Comparison of ENCODE assay signal across 9 cellular contexts in genomic region chr7:44961844-44962482, GRCh38. TPM values are rescaled to one million over a fixed set of nuclear protein-coding genes. Genes with fewer than 3 reads are reported as not detected.
DNase-seq lines count a peak whose midpoint lies in the region; FAIRE-seq and TF ChIP-seq lines count a peak whose summit lies in the region.
"Had no signal": no experiment of that assay in that cellular context is flagged by ENCODE, and none has a peak within 500 bp of the region (broad histone marks: within the 10 kb centered on the region; RNA-seq: fewer than 3 reads in every experiment).

No MANE protein-coding gene starts in this region.

- no peaks in the 10 kb centered on the region for H3K9me3 Mint-ChIP-seq in H9
- H3K9me3 Mint-ChIP-seq in endodermal cell, result no peaks in the 10 kb centered on the region
- no peaks in the 10 kb centered on the region for H3K9me3 Mint-ChIP-seq in immature natural killer cell

- no peak overlapping the region for H2BK5ac ChIP-seq in H9 (ENCODE audit: insufficient read length, low read length)
- H2BK5ac ChIP-seq in trophoblast cell (ENCODE audit: low read depth, low read length, poor library complexity), result no peak overlapping the region

- H3K18ac ChIP-seq in H9 (ENCODE audit: insufficient read length, low read depth, low read length) (peak overlapping the region; percentile 21), trophoblast cell (ENCODE audit: low read length) (no peak overlapping the region)

- H3K27me3 ChIP-seq in H9 (ENCODE audit: insufficient read depth, low read length) (no peaks in the 10 kb centered on the region; the same call in 1 of the 2 replicates), endodermal cell (ENCODE audit: control insufficient read depth, insufficient read depth, low read length, poor library complexity, severe bottlenecking) (peaks cover 40% of the 10 kb centered on the region), trophoblast cell (ENCODE audit: insufficient read depth, low read length) (peaks cover 6% of the 10 kb centered on the region), small intestine (ENCODE audit: control insufficient read depth in 2 of 2, insufficient read depth in 2 of 2, low read length in 2 of 2) (no peaks in the 10 kb centered on the region), tibial artery (peaks cover 0 to 39% of the 10 kb centered on the region in 2 donors)

- H4K8ac ChIP-seq in H9 (replicated peaks; ENCODE audit: insufficient read length, low read depth, low read length) (no peak overlapping the region), trophoblast cell (ENCODE audit: low read depth, low read length) (no peak overlapping the region)

- no peak overlapping the region for H2BK20ac ChIP-seq in H9 (ENCODE audit: low read depth, low read length, poor library complexity, severe bottlenecking)

- H3K36me3 Mint-ChIP-seq in H9 (ENCODE audit: insufficient read depth in 1 of 3, low read depth in 3 of 3) (no peaks in the 10 kb centered on the region; a peak in 1 of 7 replicates), endodermal cell (ENCODE audit: low read depth) (no peaks in the 10 kb centered on the region), immature natural killer cell (no peaks in the 10 kb centered on the region)

- WGBS in H9 (ENCODE audit: extremely low coverage, insufficient read length, low lambda C conversion rate), result no CpG with 5 or more reads among the region's 16 CpGs
- WGBS in endodermal cell (ENCODE audit: insufficient coverage in 1 of 2, insufficient read length in 1 of 2), 2 experiments, result 80 to 87% methylated on average over 13 to 16 of the region's 16 CpGs
- no CpG with 5 or more reads among the region's 16 CpGs for whole genome bisulfite sequencing in trophoblast cell (ENCODE audit: extremely low coverage, insufficient coverage, insufficient read length)
- WGBS in small intestine, 3 donors, result 39 to 68% (median 41%) methylated on average over 15 to 16 of the region's 16 CpGs

- no peaks in the 10 kb centered on the region for H3K79me1 ChIP-seq in H9 (ENCODE audit: insufficient read depth, low read depth, low read length, poor library complexity, severe bottlenecking)
- no peaks in the 10 kb centered on the region for H3K79me1 ChIP-seq in trophoblast cell (ENCODE audit: low read length)

- H3T11ph ChIP-seq in H9 (ENCODE audit: low read length), result no peak overlapping the region

- no peak overlapping the region for H2AK5ac ChIP-seq in H9 (ENCODE audit: insufficient read length, low read length)
- H2AK5ac ChIP-seq in trophoblast cell (ENCODE audit: low read length), result no peak overlapping the region

- no peak overlapping the region for H3K4me3 Mint-ChIP-seq in H9
- peak overlapping the region; percentile 35 for H3K4me3 Mint-ChIP-seq in endodermal cell
- no peak overlapping the region for H3K4me3 Mint-ChIP-seq in immature natural killer cell

- H3K9me3 ChIP-seq in H9 (ENCODE audit: control insufficient read depth, low read depth, low read length) (no peaks in the 10 kb centered on the region), endodermal cell (ENCODE audit: control insufficient read depth, low read length) (no peaks in the 10 kb centered on the region), trophoblast cell (ENCODE audit: insufficient read depth, low read depth, low read length) (peaks cover 3% of the 10 kb centered on the region), small intestine (ENCODE audit: control insufficient read depth, low read depth) (no peaks in the 10 kb centered on the region), tibial artery (no peaks in the 10 kb centered on the region)

- H3K27ac Mint-ChIP-seq in H9 (no peak overlapping the region), endodermal cell (no peak overlapping the region), immature natural killer cell (peak overlapping the region in 2 of 6 donors; percentile 28 to 32)

- no peak overlapping the region for H3K56ac ChIP-seq in H9 (ENCODE audit: insufficient read length, low read depth, low read length)

- H2BK15ac ChIP-seq in H9 (ENCODE audit: low read depth, low read length), result no peak overlapping the region

- no peak overlapping the region for H4K12ac ChIP-seq in trophoblast cell (ENCODE audit: low read depth, low read length)

- no peak overlapping the region for H4K91ac ChIP-seq in H9 (ENCODE audit: insufficient read length, low read depth, low read length)
- H4K91ac ChIP-seq in trophoblast cell (ENCODE audit: low read depth, low read length), result no peak overlapping the region

- H2BK120ac ChIP-seq in H9 (ENCODE audit: low read depth, low read length, poor library complexity, severe bottlenecking), result no peak overlapping the region
- H2BK120ac ChIP-seq in trophoblast cell (ENCODE audit: insufficient read depth, low read length, poor library complexity), result no peak overlapping the region

- TF ChIP-seq CTCF in H9 (conservative IDR thresholded peaks at IDR 0.05) (no peak), endodermal cell (conservative IDR thresholded peaks at IDR 0.05) (no peak), tibial artery (IDR thresholded peaks at IDR 0.05) (no peak)

- intact Hi-C loops in tibial artery (cut with DNase I; ENCODE audit: low total_unique reads), result loop anchor here (10.0 kb wide), 1 partner anchor 173 kb away; no protein-coding TSS in a partner anchor

- no peak for FAIRE-seq in small intestine (lab: Jason Lieb, UNC)

- H3K4me2 ChIP-seq in H9 (ENCODE audit: insufficient read depth, insufficient read length, low read length) (no peak overlapping the region), trophoblast cell (ENCODE audit: low read length) (no peak overlapping the region)

- H3K9ac ChIP-seq in H9 (ENCODE audit: extremely low read depth, insufficient read length, low read length), result no peak overlapping the region
- no peak overlapping the region for H3K9ac ChIP-seq in endodermal cell (ENCODE audit: extremely low read depth, low read length, poor library complexity, severe bottlenecking)
- no peak overlapping the region for H3K9ac ChIP-seq in trophoblast cell (ENCODE audit: low read length)

- H3K23me2 ChIP-seq in H9 (ENCODE audit: insufficient read length, low read depth, low read length, poor library complexity, severe bottlenecking), result no peaks in the 10 kb centered on the region

- no peaks in the 10 kb centered on the region for H3K4me1 ChIP-seq in H9 (ENCODE audit: insufficient read depth, low read length)
- H3K4me1 ChIP-seq in endodermal cell (ENCODE audit: control insufficient read depth, insufficient read depth, low read length), result no peaks in the 10 kb centered on the region
- H3K4me1 ChIP-seq in trophoblast cell (ENCODE audit: control insufficient read depth in 1 of 2, insufficient read depth in 2 of 2, low read length in 2 of 2), result no peaks in the 10 kb centered on the region
- H3K4me1 ChIP-seq in small intestine (ENCODE audit: control insufficient read depth in 2 of 2, insufficient read depth in 1 of 2, low read depth in 1 of 2, low read length in 1 of 2), result no peaks in the 10 kb centered on the region
- H3K4me1 ChIP-seq in tibial artery, result peaks cover 0 to 14% (median 12%) of the 10 kb centered on the region in 4 donors

- DNase-seq in D341Med (ENCODE audit: low spot score), result peak; percentile 32
- DNase-seq in H9, result peak; percentile 45
- no peak for DNase-seq in endodermal cell
- no peak for DNase-seq in trophoblast cell
- no peak for DNase-seq in small intestine
- no peak for DNase-seq in NCI-H1092 (lab: John Stamatoyannopoulos, UW)
- DNase-seq in immature natural killer cell, result no peak
- no peak for DNase-seq in tibial artery
- DNase-seq: activated CD4-positive, alpha-beta T cell treated with anti-CD3 and anti-CD28 coated beads, Interleukin-2, amount 50 U/mL, for 1 hour had no signal

- no peak overlapping the region for H2BK12ac ChIP-seq in H9 (ENCODE audit: insufficient read length, low read depth, low read length)
- no peak overlapping the region for H2BK12ac ChIP-seq in trophoblast cell (ENCODE audit: low read length)

- H3K4me3 ChIP-seq in endodermal cell (ENCODE audit: low read length), result no peak overlapping the region
- H3K4me3 ChIP-seq in trophoblast cell (ENCODE audit: low read depth, low read length), result peak overlapping the region; percentile 8
- H3K4me3 ChIP-seq in small intestine (ENCODE audit: low read depth in 1 of 2, low read length in 2 of 2), result peak overlapping the region in 1 of 2 donors; percentile 24
- H3K4me3 ChIP-seq in tibial artery, result peak overlapping the region in 1 of 2 donors; percentile 54

- H3K4ac ChIP-seq in H9 (ENCODE audit: low read depth, low read length), result no peak overlapping the region
- H3K4ac ChIP-seq in trophoblast cell (ENCODE audit: low read depth, low read length), result no peak overlapping the region

- H3K27ac ChIP-seq in H9 (ENCODE audit: insufficient read length, low read depth, low read length) (no peak overlapping the region), endodermal cell (ENCODE audit: low read depth, low read length) (no peak overlapping the region), trophoblast cell (ENCODE audit: low read depth, low read length) (no peak overlapping the region), small intestine (ENCODE audit: low read depth in 1 of 2, low read length in 1 of 2) (no peak overlapping the region), tibial artery (no peak overlapping the region)

- peak overlapping the region; percentile 55; the same call in 1 of the 2 replicates for H3K14ac ChIP-seq in H9 (ENCODE audit: insufficient read depth, low read length)
- H3K14ac ChIP-seq in trophoblast cell (ENCODE audit: low read length), result no peak overlapping the region

- H3K27me3 Mint-ChIP-seq in H9 (ENCODE audit: low read depth), result peaks cover 30% of the 10 kb centered on the region
- H3K27me3 Mint-ChIP-seq in endodermal cell (ENCODE audit: insufficient read depth), result peaks cover 40% of the 10 kb centered on the region
- H3K27me3 Mint-ChIP-seq in immature natural killer cell (ENCODE audit: low read depth in 3 of 3), result peaks cover 4 to 7% (median 6%) of the 10 kb centered on the region in 3 donors

- H3K4me1 Mint-ChIP-seq in H9 (peaks cover 0 to under 1% of the 10 kb centered on the region in 2 experiments; a peak in 1 of 4 replicates), endodermal cell (no peaks in the 10 kb centered on the region), immature natural killer cell (peaks cover 19 to 24% of the 10 kb centered on the region in 2 donors)

- no peaks in the 10 kb centered on the region for H4K20me1 ChIP-seq in H9 (ENCODE audit: control insufficient read depth, insufficient read depth, insufficient read length)

- H3K23ac ChIP-seq in H9 (ENCODE audit: insufficient read length, low read depth, low read length), result no peak overlapping the region
- H3K23ac ChIP-seq in trophoblast cell (ENCODE audit: low read length), result no peak overlapping the region

- H4K5ac ChIP-seq in H9 (ENCODE audit: insufficient read length, low read depth, low read length), result no peak overlapping the region

- H3K79me2 ChIP-seq in H9 (ENCODE audit: insufficient read depth, low read length) (no peaks in the 10 kb centered on the region), trophoblast cell (ENCODE audit: control insufficient read depth, insufficient read depth, low read length, poor library complexity) (no peaks in the 10 kb centered on the region)

- H3K36me3 ChIP-seq in endodermal cell (ENCODE audit: control insufficient read depth, insufficient read depth, low read length), result no peaks in the 10 kb centered on the region
- H3K36me3 ChIP-seq in trophoblast cell (ENCODE audit: control insufficient read depth in 1 of 2, insufficient read depth in 2 of 2, low read length in 2 of 2), result no peaks in the 10 kb centered on the region
- H3K36me3 ChIP-seq in small intestine (ENCODE audit: control insufficient read depth in 2 of 2, insufficient read depth in 2 of 2, low read length in 2 of 2), result no peaks in the 10 kb centered on the region
- no peaks in the 10 kb centered on the region for H3K36me3 ChIP-seq in tibial artery

- no peak overlapping the region for H2AFZ ChIP-seq in H9 (ENCODE audit: low read length)
- no peak overlapping the region for H2AFZ ChIP-seq in trophoblast cell (ENCODE audit: insufficient read depth, low read length, poor library complexity)

RNA-seq across cellular contexts. Expression of gene MYO1G, which starts 16.9 kb away (rescaled TPM):
- 0.55 and 0.57 TPM in 2 replicates for total RNA-seq in H9 (2021)
- under 1 TPM; 0.11 to 0.33 TPM for total RNA-seq in endodermal cell
- 0.07 TPM for polyA plus RNA-seq in endodermal cell (2013, experiment 1 of 2)
- polyA plus RNA-seq in endodermal cell (2013, experiment 2 of 2), result 0.12 TPM
- 0.03 TPM in 2 replicates for polyA plus RNA-seq in trophoblast cell (2013)
- 1 to 10 TPM; 1.3 to 4.1 (median 2.1) TPM for polyA plus RNA-seq in small intestine
- polyA plus RNA-seq in immature natural killer cell, result 100 to 1,000 TPM; 139 to 261 (median 139) TPM

RNA-seq across cellular contexts. Expression of gene CCM2, which starts 38.0 kb away (rescaled TPM):
- total RNA-seq in H9 (2021) (30.4 and 30.5 TPM in 2 replicates), endodermal cell (10 to 100 TPM; 37.4 to 38.1 TPM)
- 36.7 TPM for polyA plus RNA-seq in endodermal cell (2013, experiment 1 of 2)
- polyA plus RNA-seq in endodermal cell (2013, experiment 2 of 2), result 40.5 TPM
- 25.9 and 26.5 TPM in 2 replicates for polyA plus RNA-seq in trophoblast cell (2013)
- polyA plus RNA-seq in small intestine (10 to 100 TPM; 23.5 to 32.3 (median 25.9) TPM), immature natural killer cell (100 to 1,000 TPM in 2 of 3 donors, 10 to 100 TPM in 1; 60.4 to 120 (median 103) TPM)

Comparison
In these comparisons a context has a peak if more than half of its experiments do, and no peak if none do; other contexts are left out.
1. DNase-seq: peak in D341Med (single experiment) and H9 (single experiment); none in endodermal cell (single experiment), trophoblast cell (0 of 2), small intestine (single experiment), NCI-H1092 (single experiment), immature natural killer cell (0 of 3) and tibial artery (0 of 2).